Comparison of ENCODE assay signal across 16 cellular contexts in genomic region chr3:64321747-64322146, GRCh38.
DNase-seq lines count a peak whose midpoint lies in the region; ATAC-seq and TF ChIP-seq lines count a peak whose summit lies in the region.
"Had no signal": no experiment of that assay in that cellular context is flagged by ENCODE, and none has a peak within 500 bp of the region (broad histone marks: within the 10 kb centered on the region; RNA-seq: fewer than 3 reads in every experiment).

No MANE protein-coding gene starts in this region.

- no peaks in the 10 kb centered on the region for H3K27me3 ChIP-seq in brain microvascular endothelial cell (replicated peaks)
- H3K27me3 ChIP-seq: BLaER1 treated with 17β-estradiol and CSF1 and Interleukin-3, amounts not matched to agents 10 nM and 100 nM; heart left ventricle had no signal

- no peak overlapping the region for H3K4me3 Mint-ChIP-seq in stimulated activated naive CD8-positive, alpha-beta T cell treated with anti-CD3 and anti-CD28 coated beads, Interleukin-15, amount 100 ng/mL, for 72 hours
- H3K4me3 Mint-ChIP-seq in T-helper 2 cell treated with Interferon-gamma antibody and Interleukin-4, amounts not matched to agents 5 μg/mL and 100 μg/mL, for 36 hours = no peak overlapping the region
- H3K4me3 Mint-ChIP-seq: activated B cell treated with CpG ODN at 0.5 μM for 24 hours; activated naive CD4-positive, alpha-beta T cell treated with anti-CD3 and anti-CD28 coated beads, Interleukin-2, amount 10 ng/mL, durations not matched to agents 7 days and 5 days had no signal

- ATAC-seq in stimulated activated naive CD8-positive, alpha-beta T cell treated with anti-CD3 and anti-CD28 coated beads, Interleukin-15, Interleukin-2, amounts not matched to agents 100 U/mL and 50 U/mL, for 24 hours = peak; percentile 32
- ATAC-seq in stimulated activated naive CD8-positive, alpha-beta T cell treated with anti-CD3 and anti-CD28 coated beads, Interleukin-15, amount 100 ng/mL, for 72 hours = no peak

- no peak overlapping the region for H3K27ac ChIP-seq in brain microvascular endothelial cell
- H3K27ac ChIP-seq: BLaER1 treated with 17β-estradiol and CSF1 and Interleukin-3, amounts not matched to agents 10 nM and 100 nM; heart left ventricle; prostate gland had no signal

- no peaks in the 10 kb centered on the region for H3K36me3 ChIP-seq in brain microvascular endothelial cell (replicated peaks)
- H3K36me3 ChIP-seq: BLaER1 treated with 17β-estradiol and CSF1 and Interleukin-3, amounts not matched to agents 10 nM and 100 nM; HAP-1; heart left ventricle; prostate gland had no signal

- in situ Hi-C loops in brain microvascular endothelial cell (cut with HindIII; ENCODE audit: low pct_ligation_motif_present, low sequenced_read_pairs) = no loop called here

- H3K4me1 Mint-ChIP-seq in stimulated activated naive CD8-positive, alpha-beta T cell treated with anti-CD3 and anti-CD28 coated beads, Interleukin-15, amount 100 ng/mL, for 72 hours = peaks cover 6% of the 10 kb centered on the region
- no peaks in the 10 kb centered on the region for H3K4me1 Mint-ChIP-seq in T-helper 2 cell treated with Interferon-gamma antibody and Interleukin-4, amounts not matched to agents 5 μg/mL and 100 μg/mL, for 36 hours (ENCODE audit: low read depth)
- H3K4me1 Mint-ChIP-seq: activated B cell treated with CpG ODN at 0.5 μM for 24 hours; activated naive CD4-positive, alpha-beta T cell treated with anti-CD3 and anti-CD28 coated beads, Interleukin-2, amount 10 ng/mL, durations not matched to agents 7 days and 5 days had no signal

- no peak overlapping the region for H3K27ac Mint-ChIP-seq in stimulated activated naive CD8-positive, alpha-beta T cell treated with anti-CD3 and anti-CD28 coated beads, Interleukin-15, amount 100 ng/mL, for 72 hours
- no peak overlapping the region for H3K27ac Mint-ChIP-seq in T-helper 2 cell treated with Interferon-gamma antibody and Interleukin-4, amounts not matched to agents 5 μg/mL and 100 μg/mL, for 36 hours
- H3K27ac Mint-ChIP-seq: activated B cell treated with CpG ODN at 0.5 μM for 24 hours; activated naive CD4-positive, alpha-beta T cell treated with anti-CD3 and anti-CD28 coated beads, Interleukin-2, amount 10 ng/mL, durations not matched to agents 7 days and 5 days had no signal

- DNase-seq in stimulated activated naive CD8-positive, alpha-beta T cell treated with anti-CD3 and anti-CD28 coated beads, Interleukin-15, Interleukin-2, amounts not matched to agents 100 U/mL and 50 U/mL, for 24 hours = no peak
- DNase-seq in stimulated activated naive CD8-positive, alpha-beta T cell treated with anti-CD3 and anti-CD28 coated beads, Interleukin-15, amount 100 ng/mL, for 72 hours = no peak
- peak; percentile 87 for DNase-seq in brain microvascular endothelial cell
- DNase-seq in kidney tubule cell (ENCODE audit: low spot score) = peak; percentile 94
- no peak for DNase-seq in OCI-M1 (lab: John Stamatoyannopoulos, UW)
- no peak for DNase-seq in SW 1271 (lab: John Stamatoyannopoulos, UW)
- no peak for DNase-seq in inferior parietal cortex (ENCODE audit: extremely low spot score)
- DNase-seq in T-helper 2 cell treated with Interferon-gamma antibody and Interleukin-4, amounts not matched to agents 5 μg/mL and 100 μg/mL, for 36 hours (ENCODE audit: low spot score) = no peak
- DNase-seq: activated B cell treated with CpG ODN at 0.5 μM for 24 hours; activated naive CD4-positive, alpha-beta T cell treated with anti-CD3 and anti-CD28 coated beads, Interleukin-2, amount 10 ng/mL, durations not matched to agents 7 days and 5 days; heart left ventricle; NCI-H524 treated with DMSO at 0.1 percent for 48 hours; stimulated activated CD8-positive, alpha-beta memory T cell treated with anti-CD3 and anti-CD28 coated beads, Interleukin-4, amount 100 ng/mL, for 48 hours had no signal

- H3K36me3 Mint-ChIP-seq in T-helper 2 cell treated with Interferon-gamma antibody and Interleukin-4, amounts not matched to agents 5 μg/mL and 100 μg/mL, for 36 hours (ENCODE audit: low read depth) = no peaks in the 10 kb centered on the region
- H3K36me3 Mint-ChIP-seq: activated naive CD4-positive, alpha-beta T cell treated with anti-CD3 and anti-CD28 coated beads, Interleukin-2, amount 10 ng/mL, durations not matched to agents 7 days and 5 days had no signal

- TF ChIP-seq CTCF in brain microvascular endothelial cell (IDR thresholded peaks at IDR 0.05; ENCODE audit: low read depth, low read length, missing control alignments) = no peak

- H3K4me3 ChIP-seq in brain microvascular endothelial cell (ENCODE audit: low read depth, low read length) = no peak overlapping the region
- H3K4me3 ChIP-seq: BLaER1 treated with 17β-estradiol and CSF1 and Interleukin-3, amounts not matched to agents 10 nM and 100 nM; HAP-1; heart left ventricle; prostate gland had no signal

- H3K9me3 Mint-ChIP-seq in stimulated activated naive CD8-positive, alpha-beta T cell treated with anti-CD3 and anti-CD28 coated beads, Interleukin-15, amount 100 ng/mL, for 72 hours = no peaks in the 10 kb centered on the region
- H3K9me3 Mint-ChIP-seq in T-helper 2 cell treated with Interferon-gamma antibody and Interleukin-4, amounts not matched to agents 5 μg/mL and 100 μg/mL, for 36 hours = no peaks in the 10 kb centered on the region
- H3K9me3 Mint-ChIP-seq: activated B cell treated with CpG ODN at 0.5 μM for 24 hours; activated naive CD4-positive, alpha-beta T cell treated with anti-CD3 and anti-CD28 coated beads, Interleukin-2, amount 10 ng/mL, durations not matched to agents 7 days and 5 days had no signal

- H3K27me3 Mint-ChIP-seq in stimulated activated naive CD8-positive, alpha-beta T cell treated with anti-CD3 and anti-CD28 coated beads, Interleukin-15, amount 100 ng/mL, for 72 hours = no peaks in the 10 kb centered on the region
- H3K27me3 Mint-ChIP-seq in T-helper 2 cell treated with Interferon-gamma antibody and Interleukin-4, amounts not matched to agents 5 μg/mL and 100 μg/mL, for 36 hours (ENCODE audit: low read depth) = peaks cover 2% of the 10 kb centered on the region
- H3K27me3 Mint-ChIP-seq: activated B cell treated with CpG ODN at 0.5 μM for 24 hours; activated naive CD4-positive, alpha-beta T cell treated with anti-CD3 and anti-CD28 coated beads, Interleukin-2, amount 10 ng/mL, durations not matched to agents 7 days and 5 days had no signal

Comparison
In these comparisons a context has a peak if more than half of its experiments do, and no peak if none do; other contexts are left out.
1. DNase-seq: peak in brain microvascular endothelial cell (single experiment) and kidney tubule cell (single experiment); none in stimulated activated naive CD8-positive, alpha-beta T cell treated with anti-CD3 and anti-CD28 coated beads, Interleukin-15, Interleukin-2, amounts not matched to agents 100 U/mL and 50 U/mL, for 24 hours (single experiment), stimulated activated naive CD8-positive, alpha-beta T cell treated with anti-CD3 and anti-CD28 coated beads, Interleukin-15, amount 100 ng/mL, for 72 hours (0 of 2), OCI-M1 (single experiment), SW 1271 (0 of 2), inferior parietal cortex (single experiment) and T-helper 2 cell treated with Interferon-gamma antibody and Interleukin-4, amounts not matched to agents 5 μg/mL and 100 μg/mL, for 36 hours (single experiment).